Comparison of ENCODE assay signal across 14 cellular contexts in the genomic region with DNA sequence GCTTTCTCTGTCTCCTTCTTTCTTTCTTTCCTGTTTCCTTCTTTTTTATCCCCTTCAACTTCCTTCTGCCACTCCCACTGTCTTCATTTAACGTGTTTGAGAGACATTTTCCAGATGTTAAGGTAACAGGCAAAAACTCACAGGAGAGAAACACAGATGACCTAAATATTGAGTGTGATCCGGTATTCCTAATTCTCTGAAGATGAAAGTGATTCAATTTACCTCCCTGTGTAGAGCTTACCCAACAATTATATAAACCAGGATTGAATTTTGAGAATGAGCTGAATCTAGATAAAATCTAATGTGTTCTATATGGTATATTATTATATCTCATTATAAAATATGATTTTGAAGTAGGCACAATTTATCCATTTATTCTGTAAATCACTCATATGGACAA. TPM values are rescaled to one million over a fixed set of nuclear protein-coding genes. Genes with fewer than 3 reads are reported as not detected.
A peak's percentile ranks its signal among the peaks of the same experiment; 100 is the strongest.
DNase-seq lines count a peak whose midpoint lies in the region; ATAC-seq and TF ChIP-seq lines count a peak whose summit lies in the region.
"Had no signal": no experiment of that assay in that cellular context is flagged by ENCODE, and none has a peak within 500 bp of the region (broad histone marks: within the 10 kb centered on the region; RNA-seq: fewer than 3 reads in every experiment).

No MANE protein-coding gene starts in this region.

- WGBS in smooth muscle cell (ENCODE audit: low lambda C conversion rate) = 55% methylated on average over 2 of the region's 2 CpGs

- H3K9ac ChIP-seq in BLaER1 treated with 17β-estradiol and CSF1 and Interleukin-3, amounts not matched to agents 10 nM and 100 nM = no peak overlapping the region
- no peak overlapping the region for H3K9ac ChIP-seq in smooth muscle cell (ENCODE audit: low read depth)

- H3K4me2 ChIP-seq in BLaER1 treated with 17β-estradiol and CSF1 and Interleukin-3, amounts not matched to agents 10 nM and 100 nM = peak overlapping the region in 6 of 11 experiments; percentile 17 to 55 (median 46); a peak in 8 of 22 replicates
- H3K4me2 ChIP-seq in smooth muscle cell = peak overlapping the region; percentile 13

- no peak for TF ChIP-seq CTCF in smooth muscle cell (IDR thresholded peaks at IDR 0.05; ENCODE audit: borderline replicate concordance, insufficient read depth, poor library complexity, severe bottlenecking)
- TF ChIP-seq CTCF in Peyer's patch (IDR thresholded peaks at IDR 0.05) = no peak

- TF ChIP-seq POLR2A in Peyer's patch (IDR thresholded peaks at IDR 0.05) = no peak

- H3K79me2 ChIP-seq in smooth muscle cell (ENCODE audit: low read depth) = no peaks in the 10 kb centered on the region

- H3K9me3 ChIP-seq in BLaER1 treated with 17β-estradiol and CSF1 and Interleukin-3, amounts not matched to agents 10 nM and 100 nM (replicated peaks in 1 of 11) = peaks cover 0 to 17% (median 12%) of the 10 kb centered on the region in 11 experiments; a peak in 17 of 22 replicates
- H3K9me3 ChIP-seq in smooth muscle cell (replicated peaks; ENCODE audit: low read depth) (no peaks in the 10 kb centered on the region), Peyer's patch (no peaks in the 10 kb centered on the region)
- H3K9me3 ChIP-seq: HAP-1 had no signal

- peaks cover 5% of the 10 kb centered on the region for H3F3A ChIP-seq in smooth muscle cell (ENCODE audit: low read depth)

- no peak overlapping the region for H3K4me3 ChIP-seq in BLaER1 treated with 17β-estradiol and CSF1 and Interleukin-3, amounts not matched to agents 10 nM and 100 nM
- H3K4me3 ChIP-seq in smooth muscle cell (no peak overlapping the region), Peyer's patch (no peak overlapping the region)
- H3K4me3 ChIP-seq: HAP-1 had no signal

- H4K20me1 ChIP-seq in BLaER1 treated with 17β-estradiol and CSF1 and Interleukin-3, amounts not matched to agents 10 nM and 100 nM = no peaks in the 10 kb centered on the region
- H4K20me1 ChIP-seq in smooth muscle cell (ENCODE audit: low read depth) = no peaks in the 10 kb centered on the region

- H3K36me3 ChIP-seq in BLaER1 treated with 17β-estradiol and CSF1 and Interleukin-3, amounts not matched to agents 10 nM and 100 nM = no peaks in the 10 kb centered on the region
- H3K36me3 ChIP-seq in smooth muscle cell (ENCODE audit: low read depth) (no peaks in the 10 kb centered on the region), Peyer's patch (no peaks in the 10 kb centered on the region)
- H3K36me3 ChIP-seq: HAP-1 had no signal

- no peak overlapping the region for H3K27ac ChIP-seq in BLaER1 treated with 17β-estradiol and CSF1 and Interleukin-3, amounts not matched to agents 10 nM and 100 nM
- H3K27ac ChIP-seq in smooth muscle cell (ENCODE audit: low read depth) (no peak overlapping the region), Peyer's patch (no peak overlapping the region)

- ATAC-seq in GM18502 (IDR thresholded peaks at IDR 0.05; ENCODE audit: poor library complexity, unreplicated experiment) = no peak

- H3K27me3 ChIP-seq in BLaER1 treated with 17β-estradiol and CSF1 and Interleukin-3, amounts not matched to agents 10 nM and 100 nM = no peaks in the 10 kb centered on the region
- H3K27me3 ChIP-seq in smooth muscle cell (ENCODE audit: low read depth) = no peaks in the 10 kb centered on the region
- H3K27me3 ChIP-seq in Peyer's patch = no peaks in the 10 kb centered on the region

- H2AFZ ChIP-seq in smooth muscle cell (ENCODE audit: low read depth) = peak overlapping the region; percentile 50

- DNase-seq in SK-N-DZ (ENCODE audit: low spot score) (peak; percentile 60), smooth muscle cell (lab: John Stamatoyannopoulos, UW; ENCODE audit: unreplicated experiment) (no peak), kidney tubule cell (ENCODE audit: low spot score) (no peak), Peyer's patch (no peak)
- DNase-seq: CD4-positive, alpha-beta T cell; CD8-positive, alpha-beta memory T cell; DMS 273 treated with DMSO at 0.1 percent for 48 hours; DMS79; GF-D8; GOT3; HFFc6 had no signal

- H3K4me1 ChIP-seq in BLaER1 treated with 17β-estradiol and CSF1 and Interleukin-3, amounts not matched to agents 10 nM and 100 nM = peaks cover 6 to 17% (median 12%) of the 10 kb centered on the region in 10 experiments; a peak in 17 of 20 replicates
- H3K4me1 ChIP-seq in smooth muscle cell (ENCODE audit: low read depth) (peaks cover 21% of the 10 kb centered on the region), Peyer's patch (no peaks in the 10 kb centered on the region)

RNA-seq across cellular contexts. Expression of a gene that starts 46.5 kb away (rescaled TPM):
- 36.9 and 37.8 TPM in 2 replicates for polyA plus RNA-seq in SK-N-DZ (2014; cell fraction: cytosol; rRNA removed)
- polyA plus RNA-seq in SK-N-DZ (2014; cell fraction: nucleus; rRNA removed) = 17.5 and 18.9 TPM in 2 replicates
- total RNA-seq in smooth muscle cell (95.9 and 110 TPM in 2 replicates), Peyer's patch (10 to 100 TPM; 14.5 to 31.4 (median 23.5) TPM)
- polyA plus RNA-seq in smooth muscle cell = 113 and 128 TPM in 2 replicates
